In genomic region chr11:83278351-83278750, GRCh38 we compare ENCODE assay signal across 24 cellular contexts. TPM values are rescaled to one million over a fixed set of nuclear protein-coding genes. Genes with fewer than 3 reads are reported as not detected.
A peak's percentile ranks its signal among the peaks of the same experiment; 100 is the strongest.
DNase-seq lines count a peak whose midpoint lies in the region; ATAC-seq and TF ChIP-seq lines count a peak whose summit lies in the region.
"Had no signal": no experiment of that assay in that cellular context is flagged by ENCODE, and none has a peak within 500 bp of the region (broad histone marks: within the 10 kb centered on the region; RNA-seq: fewer than 3 reads in every experiment).

No MANE protein-coding gene starts in this region.

- no peak overlapping the region for H3K9ac ChIP-seq in fibroblast of lung (ENCODE audit: insufficient read depth, low read length)
- H3K9ac ChIP-seq in skeletal muscle satellite cell (ENCODE audit: low read depth, low read length), result no peak overlapping the region

- H3K27ac ChIP-seq in SJSA1 (peak overlapping the region; percentile 43), fibroblast of lung (ENCODE audit: insufficient read depth, low read length) (no peak overlapping the region)
- H3K27ac ChIP-seq: esophagus squamous epithelium, lower lobe of right lung, pancreas, transverse colon had no signal

- H3K4me1 ChIP-seq in SJSA1 (replicated peaks) (peaks cover 5% of the 10 kb centered on the region), fibroblast of lung (ENCODE audit: control insufficient read depth, extremely low read depth, insufficient read depth, low read length) (peaks cover 3% of the 10 kb centered on the region), skeletal muscle satellite cell (ENCODE audit: control insufficient read depth, insufficient read depth, low read length) (peaks cover 20% of the 10 kb centered on the region)

- no peak for ATAC-seq in HG02642 (IDR thresholded peaks at IDR 0.05; ENCODE audit: poor library complexity, unreplicated experiment)
- ATAC-seq in GM21367 (IDR thresholded peaks at IDR 0.05; ENCODE audit: unreplicated experiment), result no peak
- ATAC-seq: activated CD4-positive, CD25-positive, alpha-beta regulatory T cell treated with anti-CD3 and anti-CD28 coated beads, Interleukin-2, amount 50 U/mL, for 24 hours; lower lobe of right lung; pancreas; T-helper 17 cell had no signal

- H3K27me3 ChIP-seq in SJSA1 (replicated peaks), result no peaks in the 10 kb centered on the region
- no peaks in the 10 kb centered on the region for H3K27me3 ChIP-seq in fibroblast of lung (ENCODE audit: control insufficient read depth, insufficient read depth, low read length)
- no peaks in the 10 kb centered on the region for H3K27me3 ChIP-seq in skeletal muscle satellite cell (ENCODE audit: control insufficient read depth, insufficient read depth, low read length)
- H3K27me3 ChIP-seq: esophagus squamous epithelium, pancreas, transverse colon had no signal

- H3K79me2 ChIP-seq in fibroblast of lung (ENCODE audit: control insufficient read depth, insufficient read depth, low read length), result peaks cover 13% of the 10 kb centered on the region

- DNase-seq in EL (peak; percentile 72), SJSA1 (ENCODE audit: low read depth in 1 of 2, low spot score in 2 of 2) (peak in 1 of 2 experiments; percentile 44), fibroblast of lung (ENCODE audit: low read depth in 2 of 2) (peak in 1 of 2 donors; percentile 78), SW480 (ENCODE audit: low spot score) (no peak)
- DNase-seq: activated CD4-positive, alpha-beta T cell treated with anti-CD3 and anti-CD28 coated beads, Interleukin-2, amount 50 U/mL, for 48 hours; activated naive CD4-positive, alpha-beta T cell treated with Interleukin-2 at 50 U/mL for 16 hours; amygdala; CD4-positive, alpha-beta T cell; central memory CD4-positive, alpha-beta T cell; esophagus squamous epithelium; HCEC 1CT; KG1; lower lobe of right lung; NCI-H1417 treated with DMSO at 0.1 percent for 48 hours; NCI-H2081 treated with DMSO at 0.1 percent for 48 hours; NCI-H226; NCI-H69; pancreas; T-helper 17 cell; transverse colon had no signal

- no peaks in the 10 kb centered on the region for H3K9me3 ChIP-seq in SJSA1 (replicated peaks)
- no peaks in the 10 kb centered on the region for H3K9me3 ChIP-seq in fibroblast of lung (ENCODE audit: control insufficient read depth, insufficient read depth, low read depth, low read length)
- H3K9me3 ChIP-seq in skeletal muscle satellite cell (replicated peaks; ENCODE audit: low read length), result no peaks in the 10 kb centered on the region
- H3K9me3 ChIP-seq: esophagus squamous epithelium, lower lobe of right lung, pancreas, transverse colon had no signal

- H3K4me3 ChIP-seq in SJSA1 (no peak overlapping the region), fibroblast of lung (replicated peaks in 1 of 4; ENCODE audit: control extremely low read depth in 1 of 4, insufficient read depth in 1 of 4, low read depth in 3 of 4, low read length in 4 of 4) (no peak overlapping the region), skeletal muscle satellite cell (ENCODE audit: low read length) (no peak overlapping the region)
- H3K4me3 ChIP-seq: esophagus squamous epithelium, lower lobe of right lung, pancreas, transverse colon had no signal

- H4K20me1 ChIP-seq in fibroblast of lung (ENCODE audit: control insufficient read depth, extremely low read depth, insufficient read depth, low read length), result no peaks in the 10 kb centered on the region

- no peak overlapping the region for H2AFZ ChIP-seq in fibroblast of lung (ENCODE audit: low read length)

- TF ChIP-seq CTCF in fibroblast of lung (conservative IDR thresholded peaks at IDR 0.05 in 1 of 2, IDR thresholded peaks at IDR 0.05 in 1 of 2; ENCODE audit: low read depth in 1 of 2, low read length in 2 of 2), result no peak

- peak overlapping the region; percentile 8 for H3K4me2 ChIP-seq in fibroblast of lung (ENCODE audit: extremely low read depth, insufficient read depth, low read length)
- H3K4me2 ChIP-seq in skeletal muscle satellite cell (ENCODE audit: low read length), result peak overlapping the region; percentile 49

- H3K36me3 ChIP-seq in SJSA1 (peaks cover 3% of the 10 kb centered on the region; the same call in 1 of the 2 replicates), fibroblast of lung (ENCODE audit: control insufficient read depth, insufficient read depth, low read length) (no peaks in the 10 kb centered on the region), skeletal muscle satellite cell (ENCODE audit: insufficient read depth, low read length) (peaks cover 31% of the 10 kb centered on the region)

RNA-seq across cellular contexts. Expression of gene CCDC90B, which starts 7.8 kb away (rescaled TPM):
- total RNA-seq in SJSA1 (2014; rRNA removed; shearing (Covaris generic)), result 32.2 and 45.1 TPM in 2 replicates
- 94.3 and 109 TPM in 2 replicates for total RNA-seq in fibroblast of lung
- polyA plus RNA-seq in fibroblast of lung, result 52.9 and 66.2 TPM in 2 replicates
- 53.1 and 61.5 TPM in 2 replicates for polyA plus RNA-seq in fibroblast of lung (2012)
- 7.0 and 14.0 TPM in 2 replicates for polyA minus RNA-seq in fibroblast of lung (ENCODE audit: low replicate concordance)
- 47.0 and 57.0 TPM in 2 replicates for total RNA-seq in skeletal muscle satellite cell (2012; rRNA removed)
